In the genomic region with DNA sequence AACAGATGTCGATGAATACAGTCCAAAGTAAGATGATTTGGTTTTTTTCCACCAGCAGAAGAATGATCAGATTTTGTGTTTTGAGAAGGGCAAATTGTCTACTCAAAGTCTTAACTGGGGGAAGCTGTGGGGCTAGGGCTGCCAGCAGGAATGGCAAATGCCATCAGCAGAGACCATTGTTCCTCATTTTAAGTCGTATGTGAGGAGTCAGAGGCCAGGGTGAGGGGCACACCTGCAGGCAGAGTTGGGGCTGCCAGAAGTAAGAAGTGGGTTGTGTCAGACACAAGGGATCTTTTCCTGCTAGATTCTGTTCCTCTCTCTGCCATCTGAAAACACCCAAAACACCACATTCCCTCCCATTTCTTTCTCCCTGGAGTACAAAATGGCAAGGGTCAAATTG, we compare ENCODE assay signal across 12 cellular contexts.
"Had no signal": no experiment of that assay in that cellular context is flagged by ENCODE, and none has a peak within 500 bp of the region (broad histone marks: within the 10 kb centered on the region; RNA-seq: fewer than 3 reads in every experiment).

No MANE protein-coding gene starts in this region.

- H3K9me3 ChIP-seq: gastroesophageal sphincter, heart right ventricle, sigmoid colon, SJSA1, transverse colon had no signal

- H3K27me3 ChIP-seq: gastroesophageal sphincter, heart right ventricle, neural progenitor cell, sigmoid colon, SJSA1, transverse colon had no signal

- H3K4me3 ChIP-seq: gastroesophageal sphincter, heart right ventricle, neural progenitor cell, sigmoid colon, SJSA1, transverse colon had no signal

- H3K27ac ChIP-seq: gastroesophageal sphincter, heart right ventricle, neural progenitor cell, sigmoid colon, SJSA1, transverse colon had no signal

- H3K9ac ChIP-seq: neural progenitor cell had no signal

- H3K4me2 ChIP-seq: neural progenitor cell had no signal

- DNase-seq: activated CD4-positive, alpha-beta T cell treated with anti-CD3 and anti-CD28 coated beads, Interleukin-2, amount 50 U/mL, for 48 hours; activated CD4-positive, CD25-positive, alpha-beta regulatory T cell treated with anti-CD3 and anti-CD28 coated beads, Interleukin-2, amount 50 U/mL, for 72 hours; activated gamma-delta T cell treated with Interleukin-2 at 50 U/mL for 16 hours; heart right ventricle; sigmoid colon; stimulated activated CD4-positive, alpha-beta T cell treated with anti-CD3 and anti-CD28 coated beads, Interleukin-1b, Interleukin-23, amount 100 ng/mL, for 48 hours; substantia nigra; SW 1271; transverse colon had no signal

- H3K4me1 ChIP-seq: neural progenitor cell, SJSA1 had no signal

- H2AFZ ChIP-seq: neural progenitor cell had no signal

- ATAC-seq: gastroesophageal sphincter, heart right ventricle had no signal
